In genomic region chr18:36745219-36745975, GRCh38 we compare ENCODE assay signal across 1 cellular context.
TF ChIP-seq lines count a peak whose summit lies in the region.

No MANE protein-coding gene starts in this region.

TF ChIP-seq in GM23338, 12 proteins besides CTCF, POLR2A, EP300 and RAD21 (continued from another document):
- TF ChIP-seq, protein P1, sequence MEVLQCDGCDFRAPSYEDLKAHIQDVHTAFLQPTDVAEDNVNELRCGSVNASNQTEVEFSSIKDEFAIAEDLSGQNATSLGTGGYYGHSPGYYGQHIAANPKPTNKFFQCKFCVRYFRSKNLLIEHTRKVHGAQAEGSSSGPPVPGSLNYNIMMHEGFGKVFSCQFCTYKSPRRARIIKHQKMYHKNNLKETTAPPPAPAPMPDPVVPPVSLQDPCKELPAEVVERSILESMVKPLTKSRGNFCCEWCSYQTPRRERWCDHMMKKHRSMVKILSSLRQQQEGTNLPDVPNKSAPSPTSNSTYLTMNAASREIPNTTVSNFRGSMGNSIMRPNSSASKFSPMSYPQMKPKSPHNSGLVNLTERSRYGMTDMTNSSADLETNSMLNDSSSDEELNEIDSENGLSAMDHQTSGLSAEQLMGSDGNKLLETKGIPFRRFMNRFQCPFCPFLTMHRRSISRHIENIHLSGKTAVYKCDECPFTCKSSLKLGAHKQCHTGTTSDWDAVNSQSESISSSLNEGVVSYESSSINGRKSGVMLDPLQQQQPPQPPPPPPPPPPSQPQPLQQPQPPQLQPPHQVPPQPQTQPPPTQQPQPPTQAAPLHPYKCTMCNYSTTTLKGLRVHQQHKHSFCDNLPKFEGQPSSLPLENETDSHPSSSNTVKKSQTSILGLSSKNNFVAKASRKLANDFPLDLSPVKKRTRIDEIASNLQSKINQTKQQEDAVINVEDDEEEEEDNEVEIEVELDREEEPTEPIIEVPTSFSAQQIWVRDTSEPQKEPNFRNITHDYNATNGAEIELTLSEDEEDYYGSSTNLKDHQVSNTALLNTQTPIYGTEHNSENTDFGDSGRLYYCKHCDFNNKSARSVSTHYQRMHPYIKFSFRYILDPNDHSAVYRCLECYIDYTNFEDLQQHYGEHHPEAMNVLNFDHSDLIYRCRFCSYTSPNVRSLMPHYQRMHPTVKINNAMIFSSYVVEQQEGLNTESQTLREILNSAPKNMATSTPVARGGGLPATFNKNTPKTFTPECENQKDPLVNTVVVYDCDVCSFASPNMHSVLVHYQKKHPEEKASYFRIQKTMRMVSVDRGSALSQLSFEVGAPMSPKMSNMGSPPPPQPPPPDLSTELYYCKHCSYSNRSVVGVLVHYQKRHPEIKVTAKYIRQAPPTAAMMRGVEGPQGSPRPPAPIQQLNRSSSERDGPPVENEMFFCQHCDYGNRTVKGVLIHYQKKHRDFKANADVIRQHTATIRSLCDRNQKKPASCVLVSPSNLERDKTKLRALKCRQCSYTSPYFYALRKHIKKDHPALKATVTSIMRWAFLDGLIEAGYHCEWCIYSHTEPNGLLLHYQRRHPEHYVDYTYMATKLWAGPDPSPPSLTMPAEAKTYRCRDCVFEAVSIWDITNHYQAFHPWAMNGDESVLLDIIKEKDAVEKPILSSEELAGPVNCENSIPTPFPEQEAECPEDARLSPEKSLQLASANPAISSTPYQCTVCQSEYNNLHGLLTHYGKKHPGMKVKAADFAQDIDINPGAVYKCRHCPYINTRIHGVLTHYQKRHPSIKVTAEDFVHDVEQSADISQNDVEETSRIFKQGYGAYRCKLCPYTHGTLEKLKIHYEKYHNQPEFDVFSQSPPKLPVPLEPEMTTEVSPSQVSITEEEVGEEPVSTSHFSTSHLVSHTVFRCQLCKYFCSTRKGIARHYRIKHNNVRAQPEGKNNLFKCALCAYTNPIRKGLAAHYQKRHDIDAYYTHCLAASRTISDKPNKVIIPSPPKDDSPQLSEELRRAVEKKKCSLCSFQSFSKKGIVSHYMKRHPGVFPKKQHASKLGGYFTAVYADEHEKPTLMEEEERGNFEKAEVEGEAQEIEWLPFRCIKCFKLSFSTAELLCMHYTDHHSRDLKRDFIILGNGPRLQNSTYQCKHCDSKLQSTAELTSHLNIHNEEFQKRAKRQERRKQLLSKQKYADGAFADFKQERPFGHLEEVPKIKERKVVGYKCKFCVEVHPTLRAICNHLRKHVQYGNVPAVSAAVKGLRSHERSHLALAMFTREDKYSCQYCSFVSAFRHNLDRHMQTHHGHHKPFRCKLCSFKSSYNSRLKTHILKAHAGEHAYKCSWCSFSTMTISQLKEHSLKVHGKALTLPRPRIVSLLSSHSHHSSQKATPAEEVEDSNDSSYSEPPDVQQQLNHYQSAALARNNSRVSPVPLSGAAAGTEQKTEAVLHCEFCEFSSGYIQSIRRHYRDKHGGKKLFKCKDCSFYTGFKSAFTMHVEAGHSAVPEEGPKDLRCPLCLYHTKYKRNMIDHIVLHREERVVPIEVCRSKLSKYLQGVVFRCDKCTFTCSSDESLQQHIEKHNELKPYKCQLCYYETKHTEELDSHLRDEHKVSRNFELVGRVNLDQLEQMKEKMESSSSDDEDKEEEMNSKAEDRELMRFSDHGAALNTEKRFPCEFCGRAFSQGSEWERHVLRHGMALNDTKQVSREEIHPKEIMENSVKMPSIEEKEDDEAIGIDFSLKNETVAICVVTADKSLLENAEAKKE (CRISPR knock-in tag; IDR thresholded peaks at IDR 0.05), result no peak
- no peak for TF ChIP-seq EZH2phosphoT487 (IDR thresholded peaks at IDR 0.05; ENCODE audit: unreplicated experiment)
TF ChIP-seq in GM23338: peak in this region for 0.
